ENCODE assay signal across 13 cellular contexts in the genomic region with DNA sequence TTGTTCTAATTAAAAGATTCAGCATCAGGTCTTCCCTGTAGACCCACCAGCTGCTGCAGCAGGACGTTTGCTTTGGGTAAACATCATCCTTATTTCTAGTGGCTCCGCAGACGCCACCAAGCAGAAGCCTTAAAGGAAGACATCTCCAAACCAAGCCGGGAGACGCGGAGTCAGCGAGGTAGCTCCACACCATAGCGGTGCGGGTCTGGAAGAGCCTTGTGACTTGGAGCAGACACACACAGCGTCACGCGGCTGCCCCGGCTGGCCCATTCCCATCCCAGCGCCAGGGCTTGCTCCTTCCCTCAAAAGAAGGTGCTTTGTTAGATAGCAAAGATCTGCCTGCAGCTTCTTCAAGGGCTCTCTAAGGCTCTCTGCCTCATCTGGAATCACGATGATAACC.
A peak's percentile ranks its signal among the peaks of the same experiment; 100 is the strongest.
DNase-seq lines count a peak whose midpoint lies in the region; TF ChIP-seq lines count a peak whose summit lies in the region.
"Had no signal": no experiment of that assay in that cellular context is flagged by ENCODE, and none has a peak within 500 bp of the region (broad histone marks: within the 10 kb centered on the region; RNA-seq: fewer than 3 reads in every experiment).

No MANE protein-coding gene starts in this region.

- intact Hi-C loops in stomach (cut with DNase I; ENCODE audit: low total_unique reads), result no loop called here

- no peak overlapping the region for H3K4me3 Mint-ChIP-seq in glutamatergic neuron (ENCODE audit: unreplicated experiment)
- H3K4me3 Mint-ChIP-seq: CD4-positive, alpha-beta memory T cell had no signal

- peaks cover 8% of the 10 kb centered on the region for H3K36me3 Mint-ChIP-seq in glutamatergic neuron (ENCODE audit: unreplicated experiment)

- DNase-seq in islet precursor cell (peak; percentile 34), mesenteric fat pad (ENCODE audit: low spot score) (peak; percentile 67), stomach (peak; percentile 22), glutamatergic neuron (no peak), SKM-1 (lab: John Stamatoyannopoulos, UW; ENCODE audit: unreplicated experiment) (no peak)
- no peak for DNase-seq in activated T-cell treated with anti-CD3 and anti-CD28 coated beads, Interleukin-2, amount 50 U/mL, for 48 hours
- DNase-seq: C1 segment of cervical spinal cord; Caco-2; CD4-positive, alpha-beta memory T cell; DMS153; DND-41; GM23248; HCEC 1CT had no signal

- no peaks in the 10 kb centered on the region for H3K9me3 ChIP-seq in stomach
- H3K9me3 ChIP-seq: Caco-2 had no signal

- H3K9me3 Mint-ChIP-seq in glutamatergic neuron (ENCODE audit: unreplicated experiment), result peaks cover 8% of the 10 kb centered on the region

- peaks cover 0 to 12% (median 0%) of the 10 kb centered on the region in 4 donors for H3K4me1 ChIP-seq in stomach
- H3K4me1 ChIP-seq: Caco-2 had no signal

- H3K27me3 Mint-ChIP-seq in glutamatergic neuron (ENCODE audit: unreplicated experiment), result peaks cover 2% of the 10 kb centered on the region

- peaks cover 9% of the 10 kb centered on the region for H3K4me1 Mint-ChIP-seq in glutamatergic neuron (ENCODE audit: low read depth, unreplicated experiment)
- H3K4me1 Mint-ChIP-seq: CD4-positive, alpha-beta memory T cell had no signal

- no peak for TF ChIP-seq EP300 in stomach (IDR thresholded peaks at IDR 0.05)

- peaks cover 9 to 51% (median 44%) of the 10 kb centered on the region in 4 donors for H3K36me3 ChIP-seq in stomach

- no peak for TF ChIP-seq CTCF in stomach (IDR thresholded peaks at IDR 0.05)
- TF ChIP-seq CTCF in glutamatergic neuron (IDR thresholded peaks at IDR 0.05; ENCODE audit: partially characterized antibody, unreplicated experiment), result no peak

- H3K4me3 ChIP-seq in stomach, result no peak overlapping the region
- H3K4me3 ChIP-seq: GM23248 had no signal

- H3K27ac ChIP-seq in stomach, result no peak overlapping the region
- H3K27ac ChIP-seq: GM23248 had no signal

- H3K27ac Mint-ChIP-seq in glutamatergic neuron (ENCODE audit: unreplicated experiment), result no peak overlapping the region
- H3K27ac Mint-ChIP-seq: CD4-positive, alpha-beta memory T cell had no signal

- H3K27me3 ChIP-seq in stomach, result no peaks in the 10 kb centered on the region

- WGBS in stomach, 5 donors, result 87 to 93% (median 93%) methylated on average over 15 of the region's 15 CpGs

- TF ChIP-seq POLR2A in stomach (IDR thresholded peaks at IDR 0.05), result no peak

Comparison
In these comparisons a context has a peak if more than half of its experiments do, and no peak if none do; other contexts are left out.
1. DNase-seq: peak in islet precursor cell (single experiment), mesenteric fat pad (single experiment) and stomach (single experiment); none in glutamatergic neuron (single experiment), activated T-cell treated with anti-CD3 and anti-CD28 coated beads, Interleukin-2, amount 50 U/mL, for 48 hours (0 of 2) and SKM-1 (single experiment).